ENCODE assay signal across 10 cellular contexts in the genomic region with DNA sequence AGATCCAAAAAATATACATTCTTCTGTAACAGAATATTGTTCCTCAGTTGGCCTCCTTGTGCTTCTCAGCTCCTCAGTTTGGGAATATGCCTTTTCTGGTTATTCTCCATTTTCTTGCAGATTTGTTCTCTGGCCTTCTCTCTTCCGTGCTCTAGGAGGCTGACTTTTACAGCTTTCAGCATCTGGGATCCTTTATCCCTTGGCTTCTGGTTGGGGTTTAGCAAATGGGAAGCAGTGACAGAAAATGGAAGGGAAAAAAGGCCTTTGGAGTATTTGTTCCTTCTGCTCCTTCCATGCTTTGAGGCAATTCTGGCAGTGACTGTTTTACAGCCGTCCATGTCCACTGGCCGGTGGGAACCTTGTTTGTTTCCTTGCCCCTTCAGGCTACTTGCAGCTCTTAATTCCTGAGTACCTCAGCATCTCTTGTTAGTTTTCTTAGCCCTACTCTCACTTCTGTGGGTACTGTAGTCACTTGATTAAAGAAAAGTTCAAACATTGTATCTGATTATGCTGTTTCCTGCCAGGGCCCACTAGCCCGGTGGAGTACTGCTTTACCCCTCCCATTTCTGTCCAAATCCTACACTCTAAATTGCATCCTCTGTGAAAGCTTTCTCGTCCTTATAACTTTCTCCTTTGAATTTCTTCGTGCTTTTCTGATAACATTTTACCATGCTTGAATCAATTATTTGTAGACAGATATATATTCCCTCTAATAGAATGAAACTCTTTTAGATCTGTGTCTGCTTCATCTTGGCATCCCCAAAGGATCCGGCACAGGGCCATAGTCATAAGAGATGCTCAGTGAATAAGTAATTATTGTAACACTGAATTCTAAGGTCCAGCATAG.
DNase-seq lines count a peak whose midpoint lies in the region; ATAC-seq lines count a peak whose summit lies in the region.
"Had no signal": no experiment of that assay in that cellular context is flagged by ENCODE, and none has a peak within 500 bp of the region (broad histone marks: within the 10 kb centered on the region; RNA-seq: fewer than 3 reads in every experiment).

No MANE protein-coding gene starts in this region.

- H3K36me3 Mint-ChIP-seq in activated naive CD4-positive, alpha-beta T cell treated with anti-CD3 and anti-CD28 coated beads, Interleukin-2, amount 50 U/mL, for 24 hours: no peaks in the 10 kb centered on the region
- no peaks in the 10 kb centered on the region for H3K36me3 Mint-ChIP-seq in central memory CD8-positive, alpha-beta T cell (ENCODE audit: insufficient read depth)

- no peak overlapping the region for H3K4me3 ChIP-seq in mesodermal cell (ENCODE audit: extremely low read depth, insufficient read depth, low read length, poor library complexity, severe bottlenecking)
- H3K4me3 ChIP-seq in urinary bladder (ENCODE audit: low read depth, low read length): no peak overlapping the region
- no peak overlapping the region for H3K4me3 ChIP-seq in MG63

- no peaks in the 10 kb centered on the region for H3K9me3 Mint-ChIP-seq in activated naive CD4-positive, alpha-beta T cell treated with anti-CD3 and anti-CD28 coated beads, Interleukin-2, amount 50 U/mL, for 24 hours
- no peaks in the 10 kb centered on the region for H3K9me3 Mint-ChIP-seq in central memory CD8-positive, alpha-beta T cell

- H3K27me3 ChIP-seq in MG63: no peaks in the 10 kb centered on the region

- no peaks in the 10 kb centered on the region for H3K27me3 Mint-ChIP-seq in activated naive CD4-positive, alpha-beta T cell treated with anti-CD3 and anti-CD28 coated beads, Interleukin-2, amount 50 U/mL, for 24 hours
- no peaks in the 10 kb centered on the region for H3K27me3 Mint-ChIP-seq in central memory CD8-positive, alpha-beta T cell

- H3K36me3 ChIP-seq in mesodermal cell (ENCODE audit: control insufficient read depth, insufficient read depth, low read length) (no peaks in the 10 kb centered on the region), urinary bladder (ENCODE audit: insufficient read depth) (no peaks in the 10 kb centered on the region), MG63 (no peaks in the 10 kb centered on the region)

- DNase-seq in activated naive CD4-positive, alpha-beta T cell (lab: John Stamatoyannopoulos, UW): no peak
- no peak for DNase-seq in central memory CD8-positive, alpha-beta T cell (ENCODE audit: low spot score in 2 of 2)
- DNase-seq in T-helper 1 cell (no peak), MG63 (no peak)
- DNase-seq: NCI-H146 had no signal

- H3K27ac ChIP-seq in mesodermal cell (ENCODE audit: low read depth, low read length, severe bottlenecking): peak overlapping the region; percentile 48
- H3K27ac ChIP-seq in urinary bladder (ENCODE audit: low read depth): peak overlapping the region; percentile 45
- H3K27ac ChIP-seq: RWPE1 had no signal

- peaks cover 38% of the 10 kb centered on the region for H3K4me1 ChIP-seq in mesodermal cell (ENCODE audit: control insufficient read depth, insufficient read depth, low read length, poor library complexity, severe bottlenecking)
- H3K4me1 ChIP-seq in urinary bladder (ENCODE audit: insufficient read depth): peaks cover 3% of the 10 kb centered on the region

- ATAC-seq in central memory CD8-positive, alpha-beta T cell (replicated peaks; ENCODE audit: extremely low read depth, poor library complexity, severe bottlenecking): no peak
- ATAC-seq in activated CD4-positive, CD25-positive, alpha-beta regulatory T cell treated with anti-CD3 and anti-CD28 coated beads, Interleukin-2, amount 50 U/mL, for 24 hours: no peak

- peak overlapping the region; percentile 42 for H3K4me3 Mint-ChIP-seq in activated naive CD4-positive, alpha-beta T cell treated with anti-CD3 and anti-CD28 coated beads, Interleukin-2, amount 50 U/mL, for 24 hours
- no peak overlapping the region for H3K4me3 Mint-ChIP-seq in central memory CD8-positive, alpha-beta T cell

- peaks cover 76% of the 10 kb centered on the region for H3K4me1 Mint-ChIP-seq in activated naive CD4-positive, alpha-beta T cell treated with anti-CD3 and anti-CD28 coated beads, Interleukin-2, amount 50 U/mL, for 24 hours
- peaks cover 37% of the 10 kb centered on the region for H3K4me1 Mint-ChIP-seq in central memory CD8-positive, alpha-beta T cell

- H3K9me3 ChIP-seq in mesodermal cell (ENCODE audit: control insufficient read depth, low read length): no peaks in the 10 kb centered on the region
- no peaks in the 10 kb centered on the region for H3K9me3 ChIP-seq in MG63

- H3K27ac Mint-ChIP-seq in activated naive CD4-positive, alpha-beta T cell treated with anti-CD3 and anti-CD28 coated beads, Interleukin-2, amount 50 U/mL, for 24 hours: peak overlapping the region; percentile 79
- H3K27ac Mint-ChIP-seq in central memory CD8-positive, alpha-beta T cell (ENCODE audit: low read depth): peak overlapping the region; percentile 24

- 74 to 93% methylated on average over 5 to 6 of the region's 7 CpGs for WGBS in mesodermal cell (ENCODE audit: insufficient coverage in 2 of 2), 2 experiments
- WGBS in urinary bladder: 57% methylated on average over 7 of the region's 7 CpGs
